ENCODE assay signal across 8 cellular contexts in the genomic region with DNA sequence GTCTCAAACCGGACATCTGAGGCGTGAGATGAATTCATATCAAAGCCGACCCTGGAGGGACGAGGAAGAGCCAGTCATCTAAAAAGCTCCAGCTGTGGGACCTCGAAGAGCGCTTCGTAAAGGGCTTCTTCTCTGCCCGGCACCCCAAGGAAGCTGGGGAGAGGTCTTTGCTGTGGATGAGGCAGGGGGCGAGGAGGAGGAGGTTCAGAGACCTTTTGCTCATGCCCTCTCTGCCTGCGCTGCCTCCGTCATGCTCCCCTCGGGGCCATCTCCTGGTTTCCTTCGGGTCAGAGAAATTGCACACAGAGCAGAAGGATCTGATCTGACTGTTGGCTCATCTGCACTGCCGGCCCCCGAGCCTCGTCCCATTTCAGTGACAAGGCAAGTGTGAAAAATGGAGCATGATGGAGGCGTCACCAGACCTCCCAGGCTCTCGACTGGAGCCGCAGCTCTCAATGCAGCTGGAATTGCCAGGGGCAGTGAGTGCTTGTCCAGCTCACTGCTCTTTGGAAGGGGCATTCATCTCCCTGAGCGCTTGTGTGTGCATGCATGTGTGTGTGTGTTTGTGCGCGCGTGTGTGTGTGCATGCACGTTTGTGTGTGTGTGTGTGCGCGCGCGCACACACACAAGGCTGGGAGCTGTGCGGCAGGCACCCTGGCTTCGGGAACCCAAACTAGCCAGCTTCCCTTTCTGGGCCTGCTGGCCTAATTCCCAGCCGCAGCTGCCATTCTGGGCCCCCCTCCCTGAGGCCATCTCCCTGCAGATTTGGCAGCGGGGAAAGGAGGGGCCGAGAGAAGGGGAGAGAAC. TPM values are rescaled to one million over a fixed set of nuclear protein-coding genes. Genes with fewer than 3 reads are reported as not detected.
DNase-seq lines count a peak whose midpoint lies in the region; ATAC-seq and TF ChIP-seq lines count a peak whose summit lies in the region.

No MANE protein-coding gene starts in this region.

- peaks cover 16% of the 10 kb centered on the region for H3K27me3 ChIP-seq in smooth muscle cell (ENCODE audit: low read depth)
- H3K27me3 ChIP-seq in body of pancreas = no peaks in the 10 kb centered on the region

- ATAC-seq in GM19452 (IDR thresholded peaks at IDR 0.05; ENCODE audit: unreplicated experiment) (no peak), body of pancreas (no peak)

- WGBS in smooth muscle cell (ENCODE audit: low lambda C conversion rate) = 60% methylated on average over 31 of the region's 33 CpGs
- 11 to 19% methylated on average over 32 to 33 of the region's 33 CpGs for WGBS in body of pancreas, 2 donors

- H3K79me2 ChIP-seq in smooth muscle cell (ENCODE audit: low read depth) = no peaks in the 10 kb centered on the region

- no peak for TF ChIP-seq CTCF in smooth muscle cell (IDR thresholded peaks at IDR 0.05; ENCODE audit: borderline replicate concordance, insufficient read depth, poor library complexity, severe bottlenecking)
- TF ChIP-seq CTCF in body of pancreas (IDR thresholded peaks at IDR 0.05) = no peak

- peak overlapping the region; percentile 98 for H3K4me2 ChIP-seq in smooth muscle cell

- DNase-seq in DMS53 (lab: John Stamatoyannopoulos, UW) (peak; percentile 51), DMS53 treated with DMSO at 0.1 percent for 48 hours (lab: John Stamatoyannopoulos, UW; ENCODE audit: unreplicated experiment) (no peak), RPMI7951 (ENCODE audit: low read depth) (peak; percentile 19), fibroblast of peridontal ligament (ENCODE audit: extremely low read depth) (peak; percentile 17), smooth muscle cell (lab: John Stamatoyannopoulos, UW; ENCODE audit: unreplicated experiment) (no peak), NCI-H1930 (lab: John Stamatoyannopoulos, UW) (no peak), body of pancreas (no peak)

- peak overlapping the region; percentile 98 for H2AFZ ChIP-seq in smooth muscle cell (ENCODE audit: low read depth)

- H3K9me3 ChIP-seq in smooth muscle cell (replicated peaks; ENCODE audit: low read depth) = no peaks in the 10 kb centered on the region
- H3K9me3 ChIP-seq in body of pancreas = no peaks in the 10 kb centered on the region

- peaks cover 13% of the 10 kb centered on the region for H3K4me1 ChIP-seq in smooth muscle cell (ENCODE audit: low read depth)
- H3K4me1 ChIP-seq in body of pancreas = peaks cover 8% of the 10 kb centered on the region

- H3K27ac ChIP-seq in smooth muscle cell (ENCODE audit: low read depth) (no peak overlapping the region), body of pancreas (no peak overlapping the region)

- no peaks in the 10 kb centered on the region for H3F3A ChIP-seq in smooth muscle cell (ENCODE audit: low read depth)

- H3K4me3 ChIP-seq in smooth muscle cell (peak overlapping the region; percentile 60), body of pancreas (no peak overlapping the region)

- no peak overlapping the region for H3K9ac ChIP-seq in smooth muscle cell (ENCODE audit: low read depth)

- no peaks in the 10 kb centered on the region for H3K36me3 ChIP-seq in smooth muscle cell (ENCODE audit: low read depth)
- no peaks in the 10 kb centered on the region for H3K36me3 ChIP-seq in body of pancreas (replicated peaks in 1 of 2; ENCODE audit: insufficient read depth in 1 of 2, low read depth in 2 of 2)

- TF ChIP-seq POLR2A in body of pancreas (IDR thresholded peaks at IDR 0.05) = no peak

- H4K20me1 ChIP-seq in smooth muscle cell (ENCODE audit: low read depth) = no peaks in the 10 kb centered on the region

- intact Hi-C loops in body of pancreas (cut with DNase I) = loop anchor here (5.0 kb wide), 1 partner anchor 68 kb away; no protein-coding TSS in a partner anchor

RNA-seq across cellular contexts. Expression of gene CABP1, which starts 9.2 kb away (rescaled TPM):
- total RNA-seq in RPMI7951 (2014; rRNA removed; shearing (Covaris generic)) = 0.10 TPM in 1 of 2 replicates, not detected in the other
- total RNA-seq in smooth muscle cell (not detected in 2 replicates), body of pancreas (1 to 10 TPM in 1 of 2 donors, under 1 TPM in 1; 0.33 to 1.0 TPM)
- polyA plus RNA-seq in smooth muscle cell = 0.50 TPM in 1 of 2 replicates, not detected in the other

RNA-seq across cellular contexts. Expression of gene MLEC, which starts 37.3 kb away (rescaled TPM):
- 80.7 and 87.7 TPM in 2 replicates for total RNA-seq in RPMI7951 (2014; rRNA removed; shearing (Covaris generic))
- total RNA-seq in smooth muscle cell (70.7 and 92.5 TPM in 2 replicates), body of pancreas (100 to 1,000 TPM in 1 of 2 donors, 10 to 100 TPM in 1; 54.7 to 107 TPM)
- 220 and 230 TPM in 2 replicates for polyA plus RNA-seq in smooth muscle cell

Comparison
In these comparisons a context has a peak if more than half of its experiments do, and no peak if none do; other contexts are left out.
1. DNase-seq: peak in DMS53 (single experiment), RPMI7951 (single experiment) and fibroblast of peridontal ligament (single experiment); none in DMS53 treated with DMSO at 0.1 percent for 48 hours (single experiment), smooth muscle cell (single experiment), NCI-H1930 (0 of 2) and body of pancreas (0 of 4).